1 cellular context compared by ENCODE assay signal in the genomic region with DNA sequence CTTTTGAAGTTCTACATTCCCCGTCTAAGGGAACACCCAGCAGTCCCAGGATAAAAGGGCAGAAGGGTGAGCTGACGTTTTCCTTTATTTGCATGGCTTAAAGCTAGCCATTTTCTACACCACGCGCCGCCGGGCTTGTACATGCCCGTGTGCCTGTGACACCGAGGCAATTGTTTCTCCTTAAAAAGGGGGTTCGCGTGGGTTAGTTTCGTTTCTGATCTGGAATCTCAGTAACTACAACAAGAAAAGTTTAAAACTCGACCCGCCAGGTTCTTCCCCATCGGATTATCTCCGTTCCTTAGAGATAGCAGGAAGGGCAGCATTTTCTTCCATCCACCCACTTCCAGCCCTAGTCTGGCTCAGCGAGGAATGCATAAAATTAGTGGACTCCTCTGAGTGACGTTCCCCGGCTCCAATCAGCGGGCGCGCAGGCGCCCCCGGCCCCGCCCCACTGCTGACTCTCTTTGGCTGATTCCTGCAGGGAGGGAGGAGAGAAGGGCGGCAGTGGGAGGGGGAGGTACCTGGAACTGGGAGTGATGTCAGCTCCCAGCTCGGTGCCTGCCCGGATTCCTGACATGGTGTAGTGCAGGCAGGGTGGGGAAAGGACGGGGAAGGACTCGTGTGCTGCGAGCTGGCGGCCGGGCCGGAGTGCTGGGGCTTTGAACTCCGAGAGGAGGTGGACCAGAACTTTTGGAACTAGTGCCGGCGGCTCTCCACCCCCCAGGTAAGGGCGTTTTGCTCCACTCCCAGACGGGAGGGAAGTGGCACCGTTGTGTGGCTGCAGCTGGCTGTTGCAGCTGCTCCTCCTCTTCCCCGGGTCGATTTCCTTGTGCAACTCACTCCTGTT.
TF ChIP-seq lines count a peak whose summit lies in the region.

A gene (plus strand): TSS at position 565 of the 847 bp plus-strand sequence. CDS start 109,191 bp downstream, outside the sequence.

TF ChIP-seq in GM12878, 131 proteins besides CTCF, POLR2A, EP300 and RAD21 (continued from another document and continues in another):
- TF ChIP-seq, protein P1, sequence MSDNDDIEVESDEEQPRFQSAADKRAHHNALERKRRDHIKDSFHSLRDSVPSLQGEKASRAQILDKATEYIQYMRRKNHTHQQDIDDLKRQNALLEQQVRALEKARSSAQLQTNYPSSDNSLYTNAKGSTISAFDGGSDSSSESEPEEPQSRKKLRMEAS (IDR thresholded peaks at IDR 0.05; ENCODE audit: low read depth, low read length): 0 out of 2 replicates have a peak, but pooled peaks have one; percentile 40
- TF ChIP-seq, protein P2, sequence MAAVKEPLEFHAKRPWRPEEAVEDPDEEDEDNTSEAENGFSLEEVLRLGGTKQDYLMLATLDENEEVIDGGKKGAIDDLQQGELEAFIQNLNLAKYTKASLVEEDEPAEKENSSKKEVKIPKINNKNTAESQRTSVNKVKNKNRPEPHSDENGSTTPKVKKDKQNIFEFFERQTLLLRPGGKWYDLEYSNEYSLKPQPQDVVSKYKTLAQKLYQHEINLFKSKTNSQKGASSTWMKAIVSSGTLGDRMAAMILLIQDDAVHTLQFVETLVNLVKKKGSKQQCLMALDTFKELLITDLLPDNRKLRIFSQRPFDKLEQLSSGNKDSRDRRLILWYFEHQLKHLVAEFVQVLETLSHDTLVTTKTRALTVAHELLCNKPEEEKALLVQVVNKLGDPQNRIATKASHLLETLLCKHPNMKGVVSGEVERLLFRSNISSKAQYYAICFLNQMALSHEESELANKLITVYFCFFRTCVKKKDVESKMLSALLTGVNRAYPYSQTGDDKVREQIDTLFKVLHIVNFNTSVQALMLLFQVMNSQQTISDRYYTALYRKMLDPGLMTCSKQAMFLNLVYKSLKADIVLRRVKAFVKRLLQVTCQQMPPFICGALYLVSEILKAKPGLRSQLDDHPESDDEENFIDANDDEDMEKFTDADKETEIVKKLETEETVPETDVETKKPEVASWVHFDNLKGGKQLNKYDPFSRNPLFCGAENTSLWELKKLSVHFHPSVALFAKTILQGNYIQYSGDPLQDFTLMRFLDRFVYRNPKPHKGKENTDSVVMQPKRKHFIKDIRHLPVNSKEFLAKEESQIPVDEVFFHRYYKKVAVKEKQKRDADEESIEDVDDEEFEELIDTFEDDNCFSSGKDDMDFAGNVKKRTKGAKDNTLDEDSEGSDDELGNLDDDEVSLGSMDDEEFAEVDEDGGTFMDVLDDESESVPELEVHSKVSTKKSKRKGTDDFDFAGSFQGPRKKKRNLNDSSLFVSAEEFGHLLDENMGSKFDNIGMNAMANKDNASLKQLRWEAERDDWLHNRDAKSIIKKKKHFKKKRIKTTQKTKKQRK (IDR thresholded peaks at IDR 0.05; ENCODE audit: low read depth, low read length): 0 out of 2 replicates have a peak, but pooled peaks have one; percentile 48
- TF ChIP-seq ZNF207 (IDR thresholded peaks at IDR 0.05; ENCODE audit: borderline replicate concordance) (no peak), NR2C2 (IDR thresholded peaks at IDR 0.05; ENCODE audit: borderline replicate concordance, control insufficient read depth, insufficient read length, low read depth) (no peak), GABPA (IDR thresholded peaks at IDR 0.05; ENCODE audit: low read depth) (no peak), TBL1XR1 (IDR thresholded peaks at IDR 0.05; ENCODE audit: low read depth, low read length) (no peak), POLR2AphosphoS2 (IDR thresholded peaks at IDR 0.05; ENCODE audit: low read depth, low read length) (no peak), KAT2A (conservative IDR thresholded peaks at IDR 0.05; ENCODE audit: control insufficient read depth, low read depth, low read length) (no peak), RBBP5 (conservative IDR thresholded peaks at IDR 0.05) (peak; percentile 81; the same call in 1 of the 2 replicates), RFX5 (IDR thresholded peaks at IDR 0.05; ENCODE audit: low read depth, low read length) (no peak), HDAC6 (IDR thresholded peaks at IDR 0.05; ENCODE audit: unreplicated experiment) (peak; percentile 50), POLR2AphosphoS5 (IDR thresholded peaks at IDR 0.05; ENCODE audit: low read length) (peak; percentile 77), RELA (IDR thresholded peaks at IDR 0.05; ENCODE audit: borderline replicate concordance, partially characterized antibody) (peak; percentile 43)
- TF ChIP-seq, protein P3, sequence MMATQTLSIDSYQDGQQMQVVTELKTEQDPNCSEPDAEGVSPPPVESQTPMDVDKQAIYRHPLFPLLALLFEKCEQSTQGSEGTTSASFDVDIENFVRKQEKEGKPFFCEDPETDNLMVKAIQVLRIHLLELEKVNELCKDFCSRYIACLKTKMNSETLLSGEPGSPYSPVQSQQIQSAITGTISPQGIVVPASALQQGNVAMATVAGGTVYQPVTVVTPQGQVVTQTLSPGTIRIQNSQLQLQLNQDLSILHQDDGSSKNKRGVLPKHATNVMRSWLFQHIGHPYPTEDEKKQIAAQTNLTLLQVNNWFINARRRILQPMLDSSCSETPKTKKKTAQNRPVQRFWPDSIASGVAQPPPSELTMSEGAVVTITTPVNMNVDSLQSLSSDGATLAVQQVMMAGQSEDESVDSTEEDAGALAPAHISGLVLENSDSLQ (IDR thresholded peaks at IDR 0.05): peak; percentile 98
- TF ChIP-seq, protein P4, sequence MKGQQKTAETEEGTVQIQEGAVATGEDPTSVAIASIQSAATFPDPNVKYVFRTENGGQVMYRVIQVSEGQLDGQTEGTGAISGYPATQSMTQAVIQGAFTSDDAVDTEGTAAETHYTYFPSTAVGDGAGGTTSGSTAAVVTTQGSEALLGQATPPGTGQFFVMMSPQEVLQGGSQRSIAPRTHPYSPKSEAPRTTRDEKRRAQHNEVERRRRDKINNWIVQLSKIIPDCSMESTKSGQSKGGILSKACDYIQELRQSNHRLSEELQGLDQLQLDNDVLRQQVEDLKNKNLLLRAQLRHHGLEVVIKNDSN (IDR thresholded peaks at IDR 0.05; ENCODE audit: borderline replicate concordance, extremely low read length, insufficient read depth, low read depth, low read length): no peak
- TF ChIP-seq, protein P5, sequence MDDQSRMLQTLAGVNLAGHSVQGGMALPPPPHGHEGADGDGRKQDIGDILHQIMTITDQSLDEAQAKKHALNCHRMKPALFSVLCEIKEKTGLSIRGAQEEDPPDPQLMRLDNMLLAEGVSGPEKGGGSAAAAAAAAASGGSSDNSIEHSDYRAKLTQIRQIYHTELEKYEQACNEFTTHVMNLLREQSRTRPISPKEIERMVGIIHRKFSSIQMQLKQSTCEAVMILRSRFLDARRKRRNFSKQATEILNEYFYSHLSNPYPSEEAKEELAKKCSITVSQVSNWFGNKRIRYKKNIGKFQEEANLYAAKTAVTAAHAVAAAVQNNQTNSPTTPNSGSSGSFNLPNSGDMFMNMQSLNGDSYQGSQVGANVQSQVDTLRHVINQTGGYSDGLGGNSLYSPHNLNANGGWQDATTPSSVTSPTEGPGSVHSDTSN (IDR thresholded peaks at IDR 0.05; ENCODE audit: insufficient replicate concordance, low read depth, low read length): peak; percentile 97
- TF ChIP-seq, protein P6, sequence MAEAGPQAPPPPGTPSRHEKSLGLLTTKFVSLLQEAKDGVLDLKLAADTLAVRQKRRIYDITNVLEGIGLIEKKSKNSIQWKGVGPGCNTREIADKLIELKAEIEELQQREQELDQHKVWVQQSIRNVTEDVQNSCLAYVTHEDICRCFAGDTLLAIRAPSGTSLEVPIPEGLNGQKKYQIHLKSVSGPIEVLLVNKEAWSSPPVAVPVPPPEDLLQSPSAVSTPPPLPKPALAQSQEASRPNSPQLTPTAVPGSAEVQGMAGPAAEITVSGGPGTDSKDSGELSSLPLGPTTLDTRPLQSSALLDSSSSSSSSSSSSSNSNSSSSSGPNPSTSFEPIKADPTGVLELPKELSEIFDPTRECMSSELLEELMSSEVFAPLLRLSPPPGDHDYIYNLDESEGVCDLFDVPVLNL (IDR thresholded peaks at IDR 0.05; ENCODE audit: low read depth, low read length): no peak
- TF ChIP-seq, protein P7, sequence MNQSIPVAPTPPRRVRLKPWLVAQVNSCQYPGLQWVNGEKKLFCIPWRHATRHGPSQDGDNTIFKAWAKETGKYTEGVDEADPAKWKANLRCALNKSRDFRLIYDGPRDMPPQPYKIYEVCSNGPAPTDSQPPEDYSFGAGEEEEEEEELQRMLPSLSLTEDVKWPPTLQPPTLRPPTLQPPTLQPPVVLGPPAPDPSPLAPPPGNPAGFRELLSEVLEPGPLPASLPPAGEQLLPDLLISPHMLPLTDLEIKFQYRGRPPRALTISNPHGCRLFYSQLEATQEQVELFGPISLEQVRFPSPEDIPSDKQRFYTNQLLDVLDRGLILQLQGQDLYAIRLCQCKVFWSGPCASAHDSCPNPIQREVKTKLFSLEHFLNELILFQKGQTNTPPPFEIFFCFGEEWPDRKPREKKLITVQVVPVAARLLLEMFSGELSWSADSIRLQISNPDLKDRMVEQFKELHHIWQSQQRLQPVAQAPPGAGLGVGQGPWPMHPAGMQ (IDR thresholded peaks at IDR 0.05; ENCODE audit: borderline replicate concordance): no peak
- TF ChIP-seq, protein P8, sequence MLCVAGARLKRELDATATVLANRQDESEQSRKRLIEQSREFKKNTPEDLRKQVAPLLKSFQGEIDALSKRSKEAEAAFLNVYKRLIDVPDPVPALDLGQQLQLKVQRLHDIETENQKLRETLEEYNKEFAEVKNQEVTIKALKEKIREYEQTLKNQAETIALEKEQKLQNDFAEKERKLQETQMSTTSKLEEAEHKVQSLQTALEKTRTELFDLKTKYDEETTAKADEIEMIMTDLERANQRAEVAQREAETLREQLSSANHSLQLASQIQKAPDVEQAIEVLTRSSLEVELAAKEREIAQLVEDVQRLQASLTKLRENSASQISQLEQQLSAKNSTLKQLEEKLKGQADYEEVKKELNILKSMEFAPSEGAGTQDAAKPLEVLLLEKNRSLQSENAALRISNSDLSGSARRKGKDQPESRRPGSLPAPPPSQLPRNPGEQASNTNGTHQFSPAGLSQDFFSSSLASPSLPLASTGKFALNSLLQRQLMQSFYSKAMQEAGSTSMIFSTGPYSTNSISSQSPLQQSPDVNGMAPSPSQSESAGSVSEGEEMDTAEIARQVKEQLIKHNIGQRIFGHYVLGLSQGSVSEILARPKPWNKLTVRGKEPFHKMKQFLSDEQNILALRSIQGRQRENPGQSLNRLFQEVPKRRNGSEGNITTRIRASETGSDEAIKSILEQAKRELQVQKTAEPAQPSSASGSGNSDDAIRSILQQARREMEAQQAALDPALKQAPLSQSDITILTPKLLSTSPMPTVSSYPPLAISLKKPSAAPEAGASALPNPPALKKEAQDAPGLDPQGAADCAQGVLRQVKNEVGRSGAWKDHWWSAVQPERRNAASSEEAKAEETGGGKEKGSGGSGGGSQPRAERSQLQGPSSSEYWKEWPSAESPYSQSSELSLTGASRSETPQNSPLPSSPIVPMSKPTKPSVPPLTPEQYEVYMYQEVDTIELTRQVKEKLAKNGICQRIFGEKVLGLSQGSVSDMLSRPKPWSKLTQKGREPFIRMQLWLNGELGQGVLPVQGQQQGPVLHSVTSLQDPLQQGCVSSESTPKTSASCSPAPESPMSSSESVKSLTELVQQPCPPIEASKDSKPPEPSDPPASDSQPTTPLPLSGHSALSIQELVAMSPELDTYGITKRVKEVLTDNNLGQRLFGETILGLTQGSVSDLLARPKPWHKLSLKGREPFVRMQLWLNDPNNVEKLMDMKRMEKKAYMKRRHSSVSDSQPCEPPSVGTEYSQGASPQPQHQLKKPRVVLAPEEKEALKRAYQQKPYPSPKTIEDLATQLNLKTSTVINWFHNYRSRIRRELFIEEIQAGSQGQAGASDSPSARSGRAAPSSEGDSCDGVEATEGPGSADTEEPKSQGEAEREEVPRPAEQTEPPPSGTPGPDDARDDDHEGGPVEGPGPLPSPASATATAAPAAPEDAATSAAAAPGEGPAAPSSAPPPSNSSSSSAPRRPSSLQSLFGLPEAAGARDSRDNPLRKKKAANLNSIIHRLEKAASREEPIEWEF (IDR thresholded peaks at IDR 0.05; ENCODE audit: insufficient replicate concordance, low read depth, low read length): no peak
- TF ChIP-seq, protein P9, sequence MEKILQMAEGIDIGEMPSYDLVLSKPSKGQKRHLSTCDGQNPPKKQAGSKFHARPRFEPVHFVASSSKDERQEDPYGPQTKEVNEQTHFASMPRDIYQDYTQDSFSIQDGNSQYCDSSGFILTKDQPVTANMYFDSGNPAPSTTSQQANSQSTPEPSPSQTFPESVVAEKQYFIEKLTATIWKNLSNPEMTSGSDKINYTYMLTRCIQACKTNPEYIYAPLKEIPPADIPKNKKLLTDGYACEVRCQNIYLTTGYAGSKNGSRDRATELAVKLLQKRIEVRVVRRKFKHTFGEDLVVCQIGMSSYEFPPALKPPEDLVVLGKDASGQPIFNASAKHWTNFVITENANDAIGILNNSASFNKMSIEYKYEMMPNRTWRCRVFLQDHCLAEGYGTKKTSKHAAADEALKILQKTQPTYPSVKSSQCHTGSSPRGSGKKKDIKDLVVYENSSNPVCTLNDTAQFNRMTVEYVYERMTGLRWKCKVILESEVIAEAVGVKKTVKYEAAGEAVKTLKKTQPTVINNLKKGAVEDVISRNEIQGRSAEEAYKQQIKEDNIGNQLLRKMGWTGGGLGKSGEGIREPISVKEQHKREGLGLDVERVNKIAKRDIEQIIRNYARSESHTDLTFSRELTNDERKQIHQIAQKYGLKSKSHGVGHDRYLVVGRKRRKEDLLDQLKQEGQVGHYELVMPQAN (conservative IDR thresholded peaks at IDR 0.05): 0 out of 2 replicates have a peak, but pooled peaks have one; percentile 18
- TF ChIP-seq, protein P10, sequence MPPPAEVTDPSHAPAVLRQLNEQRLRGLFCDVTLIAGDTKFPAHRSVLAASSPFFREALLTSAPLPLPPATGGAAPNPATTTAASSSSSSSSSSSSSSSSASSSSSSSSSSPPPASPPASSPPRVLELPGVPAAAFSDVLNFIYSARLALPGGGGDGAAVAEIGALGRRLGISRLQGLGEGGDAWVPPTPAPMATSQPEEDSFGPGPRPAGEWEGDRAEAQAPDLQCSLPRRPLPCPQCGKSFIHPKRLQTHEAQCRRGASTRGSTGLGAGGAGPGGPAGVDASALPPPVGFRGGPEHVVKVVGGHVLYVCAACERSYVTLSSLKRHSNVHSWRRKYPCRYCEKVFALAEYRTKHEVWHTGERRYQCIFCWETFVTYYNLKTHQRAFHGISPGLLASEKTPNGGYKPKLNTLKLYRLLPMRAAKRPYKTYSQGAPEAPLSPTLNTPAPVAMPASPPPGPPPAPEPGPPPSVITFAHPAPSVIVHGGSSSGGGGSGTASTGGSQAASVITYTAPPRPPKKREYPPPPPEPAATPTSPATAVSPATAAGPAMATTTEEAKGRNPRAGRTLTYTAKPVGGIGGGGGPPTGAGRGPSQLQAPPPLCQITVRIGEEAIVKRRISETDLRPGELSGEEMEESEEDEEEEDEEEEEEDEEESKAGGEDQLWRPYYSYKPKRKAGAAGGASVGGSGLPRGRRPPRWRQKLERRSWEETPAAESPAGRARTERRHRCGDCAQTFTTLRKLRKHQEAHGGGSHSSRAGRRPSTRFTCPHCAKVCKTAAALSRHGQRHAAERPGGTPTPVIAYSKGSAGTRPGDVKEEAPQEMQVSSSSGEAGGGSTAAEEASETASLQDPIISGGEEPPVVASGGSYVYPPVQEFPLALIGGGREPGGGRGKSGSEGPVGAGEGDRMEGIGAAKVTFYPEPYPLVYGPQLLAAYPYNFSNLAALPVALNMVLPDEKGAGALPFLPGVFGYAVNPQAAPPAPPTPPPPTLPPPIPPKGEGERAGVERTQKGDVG (CRISPR knock-in tag; IDR thresholded peaks at IDR 0.05): no peak
- TF ChIP-seq, protein P11, sequence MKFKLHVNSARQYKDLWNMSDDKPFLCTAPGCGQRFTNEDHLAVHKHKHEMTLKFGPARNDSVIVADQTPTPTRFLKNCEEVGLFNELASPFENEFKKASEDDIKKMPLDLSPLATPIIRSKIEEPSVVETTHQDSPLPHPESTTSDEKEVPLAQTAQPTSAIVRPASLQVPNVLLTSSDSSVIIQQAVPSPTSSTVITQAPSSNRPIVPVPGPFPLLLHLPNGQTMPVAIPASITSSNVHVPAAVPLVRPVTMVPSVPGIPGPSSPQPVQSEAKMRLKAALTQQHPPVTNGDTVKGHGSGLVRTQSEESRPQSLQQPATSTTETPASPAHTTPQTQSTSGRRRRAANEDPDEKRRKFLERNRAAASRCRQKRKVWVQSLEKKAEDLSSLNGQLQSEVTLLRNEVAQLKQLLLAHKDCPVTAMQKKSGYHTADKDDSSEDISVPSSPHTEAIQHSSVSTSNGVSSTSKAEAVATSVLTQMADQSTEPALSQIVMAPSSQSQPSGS (IDR thresholded peaks at IDR 0.05; ENCODE audit: low read length): peak; percentile 67; the same call in 1 of the 2 replicates
